Comparison of ENCODE assay signal across 1 cellular context in genomic region chr11:72075109-72075508, GRCh38.
TF ChIP-seq lines count a peak whose summit lies in the region.

No MANE protein-coding gene starts in this region.

TF ChIP-seq in GM23338, 12 proteins besides CTCF, POLR2A, EP300 and RAD21 (continued from another document):
- TF ChIP-seq ZNF462 (CRISPR knock-in tag; IDR thresholded peaks at IDR 0.05) (no peak), STAT1 (IDR thresholded peaks at IDR 0.05; ENCODE audit: unreplicated experiment) (no peak), ETS1 (IDR thresholded peaks at IDR 0.05) (no peak), ZNF114 (CRISPR knock-in tag; IDR thresholded peaks at IDR 0.05) (no peak), NANOG (IDR thresholded peaks at IDR 0.05; ENCODE audit: borderline replicate concordance) (no peak)
